Comparison of ENCODE assay signal across 15 cellular contexts in genomic region chr19:55372316-55373081, GRCh38. TPM values are rescaled to one million over a fixed set of nuclear protein-coding genes. Genes with fewer than 3 reads are reported as not detected.
DNase-seq lines count a peak whose midpoint lies in the region; ATAC-seq, FAIRE-seq and TF ChIP-seq lines count a peak whose summit lies in the region.
"Had no signal": no experiment of that assay in that cellular context is flagged by ENCODE, and none has a peak within 500 bp of the region (broad histone marks: within the 10 kb centered on the region; RNA-seq: fewer than 3 reads in every experiment).

No MANE protein-coding gene starts in this region.

- intact Hi-C loops in GM12878 (cut with micrococcal nuclease; ENCODE audit: unreplicated experiment) (no loop called here), sciatic nerve (cut with DNase I) (no loop called here), ascending aorta (cut with DNase I) (no loop called here)

- no peak for TF ChIP-seq EP300 in GM12878 (IDR thresholded peaks at IDR 0.05; ENCODE audit: borderline replicate concordance in 1 of 2, control insufficient read depth in 1 of 2, low read depth in 2 of 2, low read length in 2 of 2)

- CTCF ChIA-PET in GM12878 (lab: Yijun Ruan, JAX) = no interaction called here

- SMC1A ChIA-PET in GM12878 (lab: Charles Lee; ENCODE audit: uncharacterized antibody, unreplicated experiment) = no interaction called here

- no peak overlapping the region for H4K8ac ChIP-seq in neuronal stem cell (ENCODE audit: low read depth, low read length)

- H3K27me3 ChIP-seq in NT2/D1 (ENCODE audit: insufficient read depth, insufficient read length) (peaks cover 23% of the 10 kb centered on the region), GM12878 (replicated peaks in 1 of 2; ENCODE audit: control insufficient read depth in 2 of 2, insufficient read depth in 2 of 2, low read length in 1 of 2) (peaks cover 3 to 10% of the 10 kb centered on the region in 2 experiments), neuronal stem cell (ENCODE audit: control insufficient read depth in 3 of 3, insufficient read depth in 3 of 3, low read depth in 1 of 3, low read length in 3 of 3) (peaks cover 8 to 39% (median 26%) of the 10 kb centered on the region in 3 experiments), ascending aorta (peaks cover 18% of the 10 kb centered on the region)

- no peak for FAIRE-seq in GM12878 (lab: Jason Lieb, UNC)
- FAIRE-seq: bronchial epithelial cell had no signal

- TF ChIP-seq CTCF in GM12878 (IDR thresholded peaks at IDR 0.05 in 2 of 3, conservative IDR thresholded peaks at IDR 0.05 in 1 of 3; ENCODE audit: control insufficient read depth in 2 of 3, extremely low read depth in 1 of 3, insufficient read depth in 1 of 3, low read depth in 3 of 3, low read length in 3 of 3) (no peak), ascending aorta (IDR thresholded peaks at IDR 0.05) (no peak)

- H2BK5ac ChIP-seq in neuronal stem cell (ENCODE audit: low read length) = no peak overlapping the region

- peaks cover 22% of the 10 kb centered on the region for H3K4me1 ChIP-seq in NT2/D1 (ENCODE audit: insufficient read depth, insufficient read length)
- H3K4me1 ChIP-seq in GM12878 (ENCODE audit: control insufficient read depth, insufficient read depth, low read length) = no peaks in the 10 kb centered on the region
- peaks cover 35 to 41% of the 10 kb centered on the region in 2 donors for H3K4me1 ChIP-seq in neuronal stem cell (ENCODE audit: control insufficient read depth in 2 of 2, insufficient read depth in 1 of 2, low read depth in 1 of 2, low read length in 2 of 2)
- H3K4me1 ChIP-seq in ascending aorta = peaks cover 0 to 5% of the 10 kb centered on the region in 2 donors

- peak overlapping the region; percentile 14 for H3K14ac ChIP-seq in neuronal stem cell (ENCODE audit: low read length)

- H2AFZ ChIP-seq in GM12878 (ENCODE audit: control insufficient read depth, low read depth, low read length) (no peak overlapping the region), neuronal stem cell (ENCODE audit: low read length) (no peak overlapping the region)

- H3K23ac ChIP-seq in neuronal stem cell (ENCODE audit: low read depth, low read length, poor library complexity) = peak overlapping the region; percentile 91

- no peaks in the 10 kb centered on the region for H4K20me1 ChIP-seq in GM12878 (ENCODE audit: control insufficient read depth, insufficient read depth)

- ATAC-seq in GM12878 (peak; percentile 18; the same call in 2 of the 3 replicates), sciatic nerve (no peak)
- ATAC-seq: T-cell had no signal

- peak overlapping the region; percentile 46 for H2BK12ac ChIP-seq in neuronal stem cell (ENCODE audit: low read length)

- H4K91ac ChIP-seq in neuronal stem cell (ENCODE audit: low read depth, low read length, poor library complexity) = no peak overlapping the region

- H2AK5ac ChIP-seq in neuronal stem cell (ENCODE audit: low read depth, low read length) = peak overlapping the region; percentile 94

- peak overlapping the region; percentile 23 for H3K4ac ChIP-seq in neuronal stem cell (ENCODE audit: low read length)

- DNase-seq in DMS53 (lab: John Stamatoyannopoulos, UW) (peak; percentile 56), DMS53 treated with DMSO at 0.1 percent for 48 hours (lab: John Stamatoyannopoulos, UW; ENCODE audit: unreplicated experiment) (no peak), NT2/D1 (ENCODE audit: low read depth, low spot score) (no peak), GM12878 (ENCODE audit: low read depth, low spot score) (no peak), neuronal stem cell (ENCODE audit: low spot score) (no peak), sciatic nerve (ENCODE audit: low spot score) (no peak), ascending aorta (ENCODE audit: low spot score in 2 of 2) (no peak), DMS153 (lab: John Stamatoyannopoulos, UW) (no peak)
- DNase-seq: 8988T, DMS79 had no signal

- peak overlapping the region; percentile 94 for H2BK120ac ChIP-seq in neuronal stem cell (ENCODE audit: low read depth, low read length)

- H2BK15ac ChIP-seq in neuronal stem cell (ENCODE audit: low read length) = peak overlapping the region; percentile 49

- no TSS peak for BruUV-seq in GM12878 (replicated peaks; lab: Mats Ljungman, UMichigan)

- no peak overlapping the region for H3K27ac ChIP-seq in GM12878 (ENCODE audit: control insufficient read depth, insufficient read depth)
- no peak overlapping the region for H3K27ac ChIP-seq in neuronal stem cell (replicated peaks; ENCODE audit: low read length)
- no peak overlapping the region for H3K27ac ChIP-seq in ascending aorta
- H3K27ac ChIP-seq: thoracic aorta had no signal

- no peak overlapping the region for H3K4me3 ChIP-seq in NT2/D1 (ENCODE audit: insufficient read length, low read depth)
- no peak overlapping the region for H3K4me3 ChIP-seq in GM12878
- no peak overlapping the region for H3K4me3 ChIP-seq in neuronal stem cell (ENCODE audit: low read length in 2 of 2)
- H3K4me3 ChIP-seq in ascending aorta = no peak overlapping the region
- H3K4me3 ChIP-seq: thoracic aorta had no signal

- H3K18ac ChIP-seq in neuronal stem cell (ENCODE audit: low read length) = peak overlapping the region; percentile 80

- H3K4me2 ChIP-seq in GM12878 (ENCODE audit: control insufficient read depth, insufficient read depth) (no peak overlapping the region), neuronal stem cell (ENCODE audit: insufficient read depth, low read length, poor library complexity, severe bottlenecking) (no peak overlapping the region)

- RAD21 ChIA-PET in GM12878 (lab: Charles Lee; ENCODE audit: unreplicated experiment) = no interaction called here

- no peaks in the 10 kb centered on the region for H3K79me2 ChIP-seq in GM12878 (ENCODE audit: control insufficient read depth, insufficient read depth, low read length)

- no peak for TF ChIP-seq POLR2A in GM12878 (IDR thresholded peaks at IDR 0.05; ENCODE audit: low read depth, low read length)

- in situ Hi-C loops in GM12878 (cut with MboI) = no loop called here

- 22% methylated on average over 24 of the region's 24 CpGs for WGBS in GM12878 (ENCODE audit: insufficient coverage, insufficient replicate concordance, low lambda C conversion rate, missing lambda C conversion rate)
- WGBS in neuronal stem cell (ENCODE audit: extremely low coverage in 2 of 2, insufficient read length in 2 of 2, insufficient replicate concordance in 1 of 2), 2 donors = no CpG with 5 or more reads among the region's 24 CpGs

- no peak for TF ChIP-seq RAD21 in GM12878 (IDR thresholded peaks at IDR 0.05; ENCODE audit: insufficient read depth, low read depth, low read length)

- no peaks in the 10 kb centered on the region for H3K79me1 ChIP-seq in neuronal stem cell (ENCODE audit: low read depth, low read length)

- H3K9me3 ChIP-seq in NT2/D1 (ENCODE audit: insufficient read depth, low read length) (no peaks in the 10 kb centered on the region), GM12878 (replicated peaks; ENCODE audit: control insufficient read depth, insufficient read depth, low read length) (no peaks in the 10 kb centered on the region), neuronal stem cell (replicated peaks in 1 of 2; ENCODE audit: control insufficient read depth in 2 of 2, insufficient read depth in 1 of 2, low read depth in 1 of 2, low read length in 2 of 2) (no peaks in the 10 kb centered on the region), ascending aorta (no peaks in the 10 kb centered on the region)
- H3K9me3 ChIP-seq: thoracic aorta had no signal

- H3K9ac ChIP-seq in NT2/D1 (ENCODE audit: insufficient read length, low read depth) (peak overlapping the region; percentile 42), GM12878 (ENCODE audit: control insufficient read depth, insufficient read depth, low read length) (no peak overlapping the region), neuronal stem cell (ENCODE audit: low read depth, low read length, poor library complexity) (no peak overlapping the region)

- POLR2A ChIA-PET in GM12878 (lab: Charles Lee) = no interaction called here

- H3K36me3 ChIP-seq in NT2/D1 (ENCODE audit: insufficient read depth, insufficient read length, low read length) (peaks cover 8% of the 10 kb centered on the region), GM12878 (ENCODE audit: control insufficient read depth in 2 of 2, insufficient read depth in 2 of 2, low read length in 1 of 2) (no peaks in the 10 kb centered on the region), neuronal stem cell (replicated peaks in 1 of 2; ENCODE audit: control insufficient read depth in 2 of 2, insufficient read depth in 2 of 2, low read length in 2 of 2) (no peaks in the 10 kb centered on the region), ascending aorta (no peaks in the 10 kb centered on the region)
- H3K36me3 ChIP-seq: thoracic aorta had no signal

RNA-seq across cellular contexts. Expression of gene IL11, which starts 2.2 kb away (rescaled TPM):
- not detected in 2 replicates for total RNA-seq in GM12878 (2013; cell fraction: nucleolus; rRNA removed)
- total RNA-seq in GM12878 (2014; rRNA removed) (not detected in 2 replicates), GM12878 (2014; rRNA removed; fragmentation: Illumina TruSeq; extraction: Trizol) (not detected in 2 replicates), GM12878 (2021) (0.15 TPM in 1 of 2 replicates, not detected in the other), sciatic nerve (0.45 TPM), ascending aorta (not detected)
- polyA plus RNA-seq in GM12878 (2011; ENCODE audit: low read depth) = not detected
- polyA plus RNA-seq in GM12878 (2011; rRNA removed) (not detected in 2 replicates), GM12878 (2014; fragmentation: Illumina TruSeq; extraction: Trizol) (not detected in 2 replicates), GM12878 (2014; fragmentation: Nextera tagmentation; extraction: Ambion mirVana) (not detected), GM12878 (2014; rRNA removed) (not detected in 2 replicates), GM12878 (2016; fragmentation: Nextera tagmentation; extraction: Ambion mirVana) (not detected)
- polyA plus RNA-seq in GM12878 (2011; cell fraction: cytosol; rRNA removed) = not detected in 2 replicates
- polyA plus RNA-seq in GM12878 (2011; cell fraction: nucleus; rRNA removed) = not detected in 2 replicates
- 0.07 and 0.17 TPM in 2 replicates for polyA plus RNA-seq in GM12878 (2012)
- polyA minus RNA-seq in GM12878 (2011; rRNA and poly(A)+ RNA removed) = not detected in 2 replicates
- polyA minus RNA-seq in GM12878 (2011; cell fraction: cytosol; rRNA and poly(A)+ RNA removed) = not detected in 2 replicates
- polyA minus RNA-seq in GM12878 (2011; cell fraction: nucleus; rRNA and poly(A)+ RNA removed) = not detected in 2 replicates
- 1.1 TPM for polyA plus RNA-seq in neuronal stem cell (2013, experiment 1 of 2)
- polyA plus RNA-seq in neuronal stem cell (2013, experiment 2 of 2) = 1.1 TPM
- total RNA-seq: right cardiac atrium had no signal
- polyA plus RNA-seq: right cardiac atrium had no signal

RNA-seq across cellular contexts. Expression of gene TMEM190, which starts 4.1 kb away (rescaled TPM):
- total RNA-seq in GM12878 (2013; cell fraction: nucleolus; rRNA removed) = not detected in 2 replicates
- total RNA-seq in GM12878 (2014; rRNA removed) (not detected in 2 replicates), GM12878 (2014; rRNA removed; fragmentation: Illumina TruSeq; extraction: Trizol) (not detected in 2 replicates), GM12878 (2021) (not detected in 2 replicates), sciatic nerve (not detected), ascending aorta (not detected)
- not detected for polyA plus RNA-seq in GM12878 (2011; ENCODE audit: low read depth)
- polyA plus RNA-seq in GM12878 (2011; rRNA removed) (not detected in 2 replicates), GM12878 (2014; fragmentation: Illumina TruSeq; extraction: Trizol) (not detected in 2 replicates), GM12878 (2014; fragmentation: Nextera tagmentation; extraction: Ambion mirVana) (not detected), GM12878 (2014; rRNA removed) (not detected in 2 replicates), GM12878 (2016; fragmentation: Nextera tagmentation; extraction: Ambion mirVana) (not detected)
- polyA plus RNA-seq in GM12878 (2011; cell fraction: cytosol; rRNA removed) = not detected in 2 replicates
- polyA plus RNA-seq in GM12878 (2011; cell fraction: nucleus; rRNA removed) = not detected in 2 replicates
- not detected in 2 replicates for polyA plus RNA-seq in GM12878 (2012)
- not detected in 2 replicates for polyA minus RNA-seq in GM12878 (2011; rRNA and poly(A)+ RNA removed)
- not detected in 2 replicates for polyA minus RNA-seq in GM12878 (2011; cell fraction: cytosol; rRNA and poly(A)+ RNA removed)
- polyA minus RNA-seq in GM12878 (2011; cell fraction: nucleus; rRNA and poly(A)+ RNA removed) = not detected in 2 replicates
- 0.85 TPM for polyA plus RNA-seq in neuronal stem cell (2013, experiment 1 of 2)
- 0.46 TPM for polyA plus RNA-seq in neuronal stem cell (2013, experiment 2 of 2)
- total RNA-seq: bronchial epithelial cell, epithelial cell of proximal tubule, right cardiac atrium, T-cell, thoracic aorta had no signal
- polyA plus RNA-seq: right cardiac atrium had no signal

RNA-seq across cellular contexts. Expression of gene GARIN5B, which starts 9.4 kb away (rescaled TPM):
- not detected in 2 replicates for total RNA-seq in GM12878 (2013; cell fraction: nucleolus; rRNA removed)
- not detected in 2 replicates for total RNA-seq in GM12878 (2014; rRNA removed)
- total RNA-seq in GM12878 (2014; rRNA removed; fragmentation: Illumina TruSeq; extraction: Trizol) = not detected in 2 replicates
- total RNA-seq in GM12878 (2021) = not detected in 2 replicates
- not detected for polyA plus RNA-seq in GM12878 (2011; ENCODE audit: low read depth)
- not detected in 2 replicates for polyA plus RNA-seq in GM12878 (2011; rRNA removed)
- polyA plus RNA-seq in GM12878 (2011; cell fraction: cytosol; rRNA removed) = not detected in 2 replicates
- polyA plus RNA-seq in GM12878 (2011; cell fraction: nucleus; rRNA removed) = not detected in 2 replicates
- polyA plus RNA-seq in GM12878 (2012) = not detected in 2 replicates
- not detected in 2 replicates for polyA plus RNA-seq in GM12878 (2014; fragmentation: Illumina TruSeq; extraction: Trizol)
- polyA plus RNA-seq in GM12878 (2014; fragmentation: Nextera tagmentation; extraction: Ambion mirVana) = not detected
- polyA plus RNA-seq in GM12878 (2014; rRNA removed) = 0.18 TPM in 1 of 2 replicates, not detected in the other
- not detected for polyA plus RNA-seq in GM12878 (2016; fragmentation: Nextera tagmentation; extraction: Ambion mirVana)
- polyA minus RNA-seq in GM12878 (2011; rRNA and poly(A)+ RNA removed) = not detected in 2 replicates
- polyA minus RNA-seq in GM12878 (2011; cell fraction: cytosol; rRNA and poly(A)+ RNA removed) = not detected in 2 replicates
- not detected in 2 replicates for polyA minus RNA-seq in GM12878 (2011; cell fraction: nucleus; rRNA and poly(A)+ RNA removed)
- 0.08 TPM for polyA plus RNA-seq in neuronal stem cell (2013, experiment 1 of 2)
- polyA plus RNA-seq in neuronal stem cell (2013, experiment 2 of 2) = 0.08 TPM
- not detected for total RNA-seq in sciatic nerve
- total RNA-seq in ascending aorta = not detected
- total RNA-seq: bronchial epithelial cell, epithelial cell of proximal tubule, right cardiac atrium, T-cell, thoracic aorta had no signal
- polyA plus RNA-seq: right cardiac atrium had no signal

RNA-seq across cellular contexts. Expression of gene TMEM238, which starts 11.6 kb away (rescaled TPM):
- total RNA-seq in GM12878 (2013; cell fraction: nucleolus; rRNA removed) = not detected in 2 replicates
- total RNA-seq in GM12878 (2014; rRNA removed) (3.1 and 10.0 TPM in 2 replicates), GM12878 (2014; rRNA removed; fragmentation: Illumina TruSeq; extraction: Trizol) (0.18 and 0.58 TPM in 2 replicates), GM12878 (2021) (16.9 and 17.9 TPM in 2 replicates), sciatic nerve (2.9 TPM), ascending aorta (not detected)
- polyA plus RNA-seq in GM12878 (2011; ENCODE audit: low read depth) = not detected
- polyA plus RNA-seq in GM12878 (2011; rRNA removed) (0.09 and 0.18 TPM in 2 replicates), GM12878 (2014; fragmentation: Illumina TruSeq; extraction: Trizol) (0.09 TPM in 1 of 2 replicates, not detected in the other), GM12878 (2014; fragmentation: Nextera tagmentation; extraction: Ambion mirVana) (under 1 TPM; 0.05 to 0.10 TPM), GM12878 (2014; rRNA removed) (4.9 and 9.1 TPM in 2 replicates), GM12878 (2016; fragmentation: Nextera tagmentation; extraction: Ambion mirVana) (under 1 TPM in 1 of 2 experiments, not detected in 1; 0.94 TPM)
- polyA plus RNA-seq in GM12878 (2011; cell fraction: cytosol; rRNA removed) = 0.23 TPM in 1 of 2 replicates, not detected in the other
- polyA plus RNA-seq in GM12878 (2011; cell fraction: nucleus; rRNA removed) = 0.93 and 1.4 TPM in 2 replicates
- polyA plus RNA-seq in GM12878 (2012) = 0.95 and 1.1 TPM in 2 replicates
- polyA minus RNA-seq in GM12878 (2011; rRNA and poly(A)+ RNA removed) = not detected in 2 replicates
- 1.9 and 3.3 TPM in 2 replicates for polyA minus RNA-seq in GM12878 (2011; cell fraction: cytosol; rRNA and poly(A)+ RNA removed)
- 0.24 and 0.86 TPM in 2 replicates for polyA minus RNA-seq in GM12878 (2011; cell fraction: nucleus; rRNA and poly(A)+ RNA removed)
- polyA plus RNA-seq in neuronal stem cell (2013, experiment 1 of 2) = 0.14 TPM
- polyA plus RNA-seq in neuronal stem cell (2013, experiment 2 of 2) = 0.14 TPM

RNA-seq across cellular contexts. Expression of gene RPL28, which starts 13.2 kb away (rescaled TPM):
- 122 and 150 TPM in 2 replicates for total RNA-seq in GM12878 (2013; cell fraction: nucleolus; rRNA removed)
- total RNA-seq in GM12878 (2014; rRNA removed) = 717 and 1,079 TPM in 2 replicates
- 1,192 and 1,229 TPM in 2 replicates for total RNA-seq in GM12878 (2014; rRNA removed; fragmentation: Illumina TruSeq; extraction: Trizol)
- 3,542 and 3,611 TPM in 2 replicates for total RNA-seq in GM12878 (2021)
- 6,930 TPM for polyA plus RNA-seq in GM12878 (2011; ENCODE audit: low read depth)
- polyA plus RNA-seq in GM12878 (2011; rRNA removed) = 139 and 260 TPM in 2 replicates
- polyA plus RNA-seq in GM12878 (2011; cell fraction: cytosol; rRNA removed) = 910 and 1,341 TPM in 2 replicates
- 487 and 492 TPM in 2 replicates for polyA plus RNA-seq in GM12878 (2011; cell fraction: nucleus; rRNA removed)
- 4,260 and 4,399 TPM in 2 replicates for polyA plus RNA-seq in GM12878 (2012)
- polyA plus RNA-seq in GM12878 (2014; fragmentation: Illumina TruSeq; extraction: Trizol) = 225 and 1,758 TPM in 2 replicates
- 100 to 1,000 TPM; 290 to 479 TPM for polyA plus RNA-seq in GM12878 (2014; fragmentation: Nextera tagmentation; extraction: Ambion mirVana)
- 1,272 and 1,578 TPM in 2 replicates for polyA plus RNA-seq in GM12878 (2014; rRNA removed)
- 100 to 1,000 TPM; 692 to 703 TPM for polyA plus RNA-seq in GM12878 (2016; fragmentation: Nextera tagmentation; extraction: Ambion mirVana)
- 272 and 502 TPM in 2 replicates for polyA minus RNA-seq in GM12878 (2011; rRNA and poly(A)+ RNA removed)
- 1,150 and 1,184 TPM in 2 replicates for polyA minus RNA-seq in GM12878 (2011; cell fraction: cytosol; rRNA and poly(A)+ RNA removed)
- polyA minus RNA-seq in GM12878 (2011; cell fraction: nucleus; rRNA and poly(A)+ RNA removed) = 130 and 178 TPM in 2 replicates
- polyA plus RNA-seq in neuronal stem cell (2013, experiment 1 of 2) = 2,729 TPM
- polyA plus RNA-seq in neuronal stem cell (2013, experiment 2 of 2) = 2,534 TPM
- 902 TPM for total RNA-seq in sciatic nerve
- 542 TPM for total RNA-seq in ascending aorta
